In genomic region chr16:19294156-19294649, GRCh38 we compare ENCODE assay signal across 8 cellular contexts. TPM values are rescaled to one million over a fixed set of nuclear protein-coding genes. Genes with fewer than 3 reads are reported as not detected.
A peak's percentile ranks its signal among the peaks of the same experiment; 100 is the strongest.
DNase-seq lines count a peak whose midpoint lies in the region; ATAC-seq and TF ChIP-seq lines count a peak whose summit lies in the region.

No MANE protein-coding gene starts in this region.

- peak overlapping the region; percentile 28 to 86 for H3K4me3 Mint-ChIP-seq in CD14-positive monocyte

- intact Hi-C loops in CD14-positive monocyte (cut with micrococcal nuclease) = no loop called here

- H3K27me3 Mint-ChIP-seq in CD14-positive monocyte (ENCODE audit: low read depth in 3 of 3) = peaks cover 8 to 14% (median 9%) of the 10 kb centered on the region in 3 donors

- TF ChIP-seq CTCF in CD14-positive monocyte (IDR thresholded peaks at IDR 0.05) = no peak

- peak overlapping the region; percentile 73 to 94 (median 83) for H3K27ac Mint-ChIP-seq in CD14-positive monocyte

- no peaks in the 10 kb centered on the region for H3K9me3 Mint-ChIP-seq in CD14-positive monocyte

- DNase-seq in CD14-positive monocyte (ENCODE audit: low spot score) = peak; percentile 76
- DNase-seq in amygdala (lab: John Stamatoyannopoulos, UW) = peak in 43 of 56 donors; percentile 2 to 78 (median 26)
- DNase-seq in putamen (ENCODE audit: low spot score) = peak; percentile 67
- DNase-seq in kidney tubule cell (ENCODE audit: low spot score) = no peak
- DNase-seq in AML-193 (lab: John Stamatoyannopoulos, UW) = no peak
- DNase-seq in NCI-H748 (lab: John Stamatoyannopoulos, UW; ENCODE audit: unreplicated experiment) = no peak

- ATAC-seq in GM19395 (IDR thresholded peaks at IDR 0.05; ENCODE audit: unreplicated experiment) (peak; percentile 86), HG03442 (IDR thresholded peaks at IDR 0.05; ENCODE audit: unreplicated experiment) (peak; percentile 88)

- no peaks in the 10 kb centered on the region for H3K36me3 Mint-ChIP-seq in CD14-positive monocyte

- H3K4me1 Mint-ChIP-seq in CD14-positive monocyte = peaks cover 30% of the 10 kb centered on the region

RNA-seq across cellular contexts. Expression of gene CLEC19A, which starts 8.7 kb away (rescaled TPM):
- not detected for polyA plus RNA-seq in CD14-positive monocyte

Comparison
In these comparisons a context has a peak if more than half of its experiments do, and no peak if none do; other contexts are left out.
1. DNase-seq: peak in CD14-positive monocyte (single experiment), amygdala (43 of 56) and putamen (single experiment); none in kidney tubule cell (single experiment), AML-193 (0 of 2) and NCI-H748 (single experiment).